In the genomic region with DNA sequence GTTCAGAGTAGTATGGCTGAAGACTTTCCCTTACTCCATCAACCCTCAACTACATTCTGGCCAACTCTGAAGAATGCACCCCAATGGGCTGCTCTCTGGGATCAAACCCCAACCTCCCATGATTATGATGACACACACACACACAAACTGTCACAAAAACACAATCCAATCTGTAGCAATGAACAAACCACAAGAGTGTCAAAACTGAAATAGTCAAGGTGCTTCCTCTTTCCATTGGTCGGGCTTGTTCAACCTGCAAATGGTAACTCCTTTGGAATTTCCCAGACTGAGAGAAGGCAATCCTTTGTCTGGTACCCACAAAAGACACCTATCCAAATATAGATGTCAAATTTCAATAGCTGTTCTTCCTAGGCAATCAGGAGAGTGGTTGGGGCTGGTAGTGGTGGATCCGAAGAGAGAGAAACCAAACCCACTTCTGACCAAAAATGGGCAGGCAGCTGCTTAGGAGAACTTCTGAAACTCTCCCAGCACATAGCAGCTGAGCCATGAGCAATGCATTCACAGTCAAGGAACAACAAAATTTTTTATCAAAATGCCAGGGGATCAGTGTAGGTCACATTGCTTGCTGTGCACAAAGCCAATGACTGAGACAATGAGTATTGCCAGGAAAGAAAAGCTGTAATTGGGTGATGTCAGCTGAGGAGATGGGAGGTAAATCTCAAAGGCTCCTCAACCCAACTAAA, we compare ENCODE assay signal across 12 cellular contexts.
DNase-seq lines count a peak whose midpoint lies in the region; ATAC-seq and TF ChIP-seq lines count a peak whose summit lies in the region.
"Had no signal": no experiment of that assay in that cellular context is flagged by ENCODE, and none has a peak within 500 bp of the region (broad histone marks: within the 10 kb centered on the region; RNA-seq: fewer than 3 reads in every experiment).

No MANE protein-coding gene starts in this region.

- no peaks in the 10 kb centered on the region for H3K36me3 ChIP-seq in neuronal stem cell (replicated peaks in 1 of 2; ENCODE audit: control insufficient read depth in 2 of 2, insufficient read depth in 2 of 2, low read length in 2 of 2)
- no peaks in the 10 kb centered on the region for H3K36me3 ChIP-seq in colonic mucosa
- no peaks in the 10 kb centered on the region for H3K36me3 ChIP-seq in thyroid gland
- H3K36me3 ChIP-seq: pancreas had no signal

- no peaks in the 10 kb centered on the region for H3K79me1 ChIP-seq in neuronal stem cell (ENCODE audit: low read depth, low read length)

- no peak overlapping the region for H2AFZ ChIP-seq in neuronal stem cell (ENCODE audit: low read length)

- H2AK5ac ChIP-seq in neuronal stem cell (ENCODE audit: low read depth, low read length): no peak overlapping the region

- TF ChIP-seq POLR2A in thyroid gland (IDR thresholded peaks at IDR 0.05): no peak

- no peak overlapping the region for H3K4me2 ChIP-seq in neuronal stem cell (ENCODE audit: insufficient read depth, low read length, poor library complexity, severe bottlenecking)

- peak overlapping the region; percentile 47 for H3K14ac ChIP-seq in neuronal stem cell (ENCODE audit: low read length)

- no peak overlapping the region for H3K18ac ChIP-seq in neuronal stem cell (ENCODE audit: low read length)

- H4K8ac ChIP-seq in neuronal stem cell (ENCODE audit: low read depth, low read length): no peak overlapping the region

- WGBS in neuronal stem cell (ENCODE audit: extremely low coverage in 2 of 2, insufficient read length in 2 of 2, insufficient replicate concordance in 1 of 2), 2 donors: no CpG with 5 or more reads among the region's 2 CpGs
- WGBS in thyroid gland, 2 donors: 86 to 93% methylated on average over 2 of the region's 2 CpGs

- no peak overlapping the region for H4K91ac ChIP-seq in neuronal stem cell (ENCODE audit: low read depth, low read length, poor library complexity)

- H3K4me1 ChIP-seq in neuronal stem cell (ENCODE audit: control insufficient read depth in 2 of 2, insufficient read depth in 1 of 2, low read depth in 1 of 2, low read length in 2 of 2) (no peaks in the 10 kb centered on the region), colonic mucosa (no peaks in the 10 kb centered on the region), thyroid gland (no peaks in the 10 kb centered on the region)
- H3K4me1 ChIP-seq: pancreas had no signal

- no peak overlapping the region for H2BK120ac ChIP-seq in neuronal stem cell (ENCODE audit: low read depth, low read length)

- H2BK12ac ChIP-seq in neuronal stem cell (ENCODE audit: low read length): no peak overlapping the region

- H3K4me3 ChIP-seq in neuronal stem cell (ENCODE audit: low read length in 2 of 2) (no peak overlapping the region), colonic mucosa (no peak overlapping the region), thyroid gland (replicated peaks in 1 of 3) (no peak overlapping the region)
- H3K4me3 ChIP-seq: pancreas had no signal

- H3K9me3 ChIP-seq in neuronal stem cell (replicated peaks in 1 of 2; ENCODE audit: control insufficient read depth in 2 of 2, insufficient read depth in 1 of 2, low read depth in 1 of 2, low read length in 2 of 2) (no peaks in the 10 kb centered on the region), colonic mucosa (no peaks in the 10 kb centered on the region), thyroid gland (no peaks in the 10 kb centered on the region)
- H3K9me3 ChIP-seq: pancreas had no signal

- TF ChIP-seq CTCF in colonic mucosa (IDR thresholded peaks at IDR 0.05): no peak
- no peak for TF ChIP-seq CTCF in thyroid gland (IDR thresholded peaks at IDR 0.05)

- H3K4ac ChIP-seq in neuronal stem cell (ENCODE audit: low read length): no peak overlapping the region

- H2BK5ac ChIP-seq in neuronal stem cell (ENCODE audit: low read length): no peak overlapping the region

- intact Hi-C loops in colonic mucosa (cut with DNase I): no loop called here
- intact Hi-C loops in thyroid gland (cut with DNase I): no loop called here

- H2BK15ac ChIP-seq in neuronal stem cell (ENCODE audit: low read length): no peak overlapping the region

- H3K27ac ChIP-seq in neuronal stem cell (replicated peaks; ENCODE audit: low read length): no peak overlapping the region
- H3K27ac ChIP-seq in colonic mucosa: no peak overlapping the region
- no peak overlapping the region for H3K27ac ChIP-seq in thyroid gland
- H3K27ac ChIP-seq: pancreas had no signal

- H3K9ac ChIP-seq in neuronal stem cell (ENCODE audit: low read depth, low read length, poor library complexity) (no peak overlapping the region), colonic mucosa (ENCODE audit: low read depth in 2 of 2, low read length in 2 of 2) (no peak overlapping the region)

- ATAC-seq in GM18520 (IDR thresholded peaks at IDR 0.05; ENCODE audit: unreplicated experiment) (peak; percentile 35), HG02798 (IDR thresholded peaks at IDR 0.05; ENCODE audit: poor library complexity, unreplicated experiment) (peak; percentile 52)
- ATAC-seq: HCT116, pancreas had no signal

- H3K27me3 ChIP-seq in neuronal stem cell (ENCODE audit: control insufficient read depth in 3 of 3, insufficient read depth in 3 of 3, low read depth in 1 of 3, low read length in 3 of 3) (no peaks in the 10 kb centered on the region), colonic mucosa (no peaks in the 10 kb centered on the region), thyroid gland (no peaks in the 10 kb centered on the region)
- H3K27me3 ChIP-seq: pancreas had no signal

- peak; percentile 58 for DNase-seq in NOMO-1 treated with DMSO at 0.1 percent for 48 hours (lab: John Stamatoyannopoulos, UW; ENCODE audit: unreplicated experiment)
- DNase-seq in neuronal stem cell (ENCODE audit: low spot score): no peak
- no peak for DNase-seq in activated T-cell treated with anti-CD3 and anti-CD28 coated beads, Interleukin-2, amount 50 U/mL, for 1 hour
- no peak for DNase-seq in colonic mucosa
- no peak for DNase-seq in D341Med (ENCODE audit: low spot score)
- no peak for DNase-seq in thyroid gland
- DNase-seq: activated gamma-delta T cell treated with Interleukin-2 at 50 U/mL for 16 hours, pancreas, Right ventricle myocardium superior had no signal

- H3K23ac ChIP-seq in neuronal stem cell (ENCODE audit: low read depth, low read length, poor library complexity): no peak overlapping the region
